In genomic region chr10:92162541-92162940, GRCh38 we compare ENCODE assay signal across 6 cellular contexts.
"Had no signal": no experiment of that assay in that cellular context is flagged by ENCODE, and none has a peak within 500 bp of the region (broad histone marks: within the 10 kb centered on the region; RNA-seq: fewer than 3 reads in every experiment).

No MANE protein-coding gene starts in this region.

- H3K27ac Mint-ChIP-seq: IgD-negative memory B cell had no signal

- H3K4me3 ChIP-seq: K562 had no signal

- H3K27ac ChIP-seq: HL-60 had no signal

- DNase-seq: IMR-90, KBM-7, KG1 had no signal

- H3K4me3 Mint-ChIP-seq: IgD-negative memory B cell had no signal

- H3K27me3 Mint-ChIP-seq: IgD-negative memory B cell had no signal
